ENCODE assay signal across 9 cellular contexts in the genomic region with DNA sequence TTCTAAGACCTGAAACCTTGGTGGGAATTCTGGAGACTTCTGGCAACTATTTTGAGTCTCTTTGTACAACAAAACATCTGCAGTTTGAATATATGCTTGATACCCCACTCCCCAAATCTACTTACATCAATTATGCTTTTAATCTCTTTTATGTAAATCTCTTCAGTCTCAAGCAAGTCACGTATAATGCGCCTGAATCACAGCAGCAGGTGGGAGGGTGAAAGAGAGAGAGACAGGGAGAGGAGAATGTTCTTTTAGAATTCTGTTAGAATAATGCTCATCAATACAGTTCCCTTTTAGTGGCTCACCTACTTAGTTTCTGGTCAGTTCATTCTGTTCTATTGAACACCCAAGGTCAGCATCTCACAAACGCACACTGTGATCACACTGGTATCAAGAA. TPM values are rescaled to one million over a fixed set of nuclear protein-coding genes. Genes with fewer than 3 reads are reported as not detected.
"Had no signal": no experiment of that assay in that cellular context is flagged by ENCODE, and none has a peak within 500 bp of the region (broad histone marks: within the 10 kb centered on the region; RNA-seq: fewer than 3 reads in every experiment).

No MANE protein-coding gene starts in this region.

- H3K4me1 ChIP-seq: HAP-1 had no signal

- H3K36me3 ChIP-seq: HAP-1 had no signal

- ATAC-seq: GM23338, HCT116 had no signal

- H3K9me3 ChIP-seq: HAP-1 had no signal

- H3K4me3 ChIP-seq: GM23248, GM23338, HAP-1 had no signal

- H3K27ac ChIP-seq: GM23248 had no signal

- DNase-seq: GM23248, GOT3, H7, H9, HCEC 1CT, HFFc6 had no signal

RNA-seq across cellular contexts. Expression of a gene that starts 22.2 kb away (rescaled TPM):
- total RNA-seq: HFFc6 had no signal
